ENCODE assay signal across 8 cellular contexts in genomic region chr1:78839704-78840277, GRCh38.
DNase-seq lines count a peak whose midpoint lies in the region; ATAC-seq and TF ChIP-seq lines count a peak whose summit lies in the region.

No MANE protein-coding gene starts in this region.

- H3K27ac Mint-ChIP-seq in activated CD8-positive, alpha-beta T cell treated with anti-CD3 and anti-CD28 coated beads for 36 hours, result no peak overlapping the region
- no peak overlapping the region for H3K27ac Mint-ChIP-seq in stimulated activated naive B cell treated with anti-CD40 and anti-IgM and Interleukin-4, amounts not matched to agents 10 μg/mL and 1 μg/mL and 100 μg/mL, for 72 hours

- H3K36me3 Mint-ChIP-seq in activated CD8-positive, alpha-beta T cell treated with anti-CD3 and anti-CD28 coated beads for 36 hours (ENCODE audit: low read depth), result no peaks in the 10 kb centered on the region
- H3K36me3 Mint-ChIP-seq in stimulated activated naive B cell treated with anti-CD40 and anti-IgM and Interleukin-4, amounts not matched to agents 10 μg/mL and 1 μg/mL and 100 μg/mL, for 72 hours, result no peaks in the 10 kb centered on the region

- TF ChIP-seq CTCF in activated CD8-positive, alpha-beta T cell treated with anti-CD3 and anti-CD28 coated beads for 36 hours (IDR thresholded peaks at IDR 0.05), result peak; percentile 78
- peak; percentile 85 for TF ChIP-seq CTCF in hepatocyte (IDR thresholded peaks at IDR 0.05; ENCODE audit: poor library complexity)
- no peak for TF ChIP-seq CTCF in omental fat pad (IDR thresholded peaks at IDR 0.05)

- H3K27me3 ChIP-seq in hepatocyte, result no peaks in the 10 kb centered on the region

- CTCF ChIA-PET in activated CD8-positive, alpha-beta T cell treated with anti-CD3 and anti-CD28 coated beads for 36 hours (lab: Charles Lee), result interaction anchor here (0.9 to 1.1 kb wide), 4 partner anchors 14 to 514 kb away, joined by 3 to 8 read pairs (median 4); no protein-coding TSS in a partner anchor

- no peak overlapping the region for H3K4me3 ChIP-seq in hepatocyte

- no peaks in the 10 kb centered on the region for H3K27me3 Mint-ChIP-seq in activated CD8-positive, alpha-beta T cell treated with anti-CD3 and anti-CD28 coated beads for 36 hours
- H3K27me3 Mint-ChIP-seq in stimulated activated naive B cell treated with anti-CD40 and anti-IgM and Interleukin-4, amounts not matched to agents 10 μg/mL and 1 μg/mL and 100 μg/mL, for 72 hours, result no peaks in the 10 kb centered on the region

- POLR2A ChIA-PET in activated CD8-positive, alpha-beta T cell treated with anti-CD3 and anti-CD28 coated beads for 36 hours (lab: Charles Lee), result no interaction called here

- WGBS in hepatocyte (ENCODE audit: low lambda C conversion rate, missing lambda C conversion rate), result 47% methylated on average over 2 of the region's 2 CpGs

- H3K9me3 Mint-ChIP-seq in activated CD8-positive, alpha-beta T cell treated with anti-CD3 and anti-CD28 coated beads for 36 hours, result no peaks in the 10 kb centered on the region
- H3K9me3 Mint-ChIP-seq in stimulated activated naive B cell treated with anti-CD40 and anti-IgM and Interleukin-4, amounts not matched to agents 10 μg/mL and 1 μg/mL and 100 μg/mL, for 72 hours, result no peaks in the 10 kb centered on the region

- H3K4me1 ChIP-seq in hepatocyte (ENCODE audit: insufficient read depth), result peaks cover 9% of the 10 kb centered on the region

- H3K9me2 ChIP-seq in hepatocyte (replicated peaks; ENCODE audit: insufficient read depth), result no peaks in the 10 kb centered on the region

- H4K20me1 ChIP-seq in hepatocyte (ENCODE audit: insufficient read depth, poor library complexity, severe bottlenecking), result no peaks in the 10 kb centered on the region

- H3K79me2 ChIP-seq in hepatocyte, result no peaks in the 10 kb centered on the region

- no peak overlapping the region for H3K27ac ChIP-seq in hepatocyte

- peak; percentile 45 for ATAC-seq in GM21717 (IDR thresholded peaks at IDR 0.05; ENCODE audit: unreplicated experiment)
- no peak for ATAC-seq in activated CD8-positive, alpha-beta T cell treated with anti-CD3 and anti-CD28 coated beads for 36 hours
- peak; percentile 45 to 53 for ATAC-seq in stimulated activated naive B cell treated with anti-CD40 and anti-IgM and Interleukin-4, amounts not matched to agents 10 μg/mL and 1 μg/mL and 100 μg/mL, for 72 hours (replicated peaks)
- no peak for ATAC-seq in omental fat pad (ENCODE audit: low FRiP score)

- H3K4me2 ChIP-seq in hepatocyte, result no peak overlapping the region

- H3K36me3 ChIP-seq in hepatocyte (replicated peaks; ENCODE audit: insufficient read depth, low read depth), result no peaks in the 10 kb centered on the region

- intact Hi-C loops in activated CD8-positive, alpha-beta T cell treated with anti-CD3 and anti-CD28 coated beads for 36 hours (cut with micrococcal nuclease), result no loop called here

- peaks cover 11% of the 10 kb centered on the region for H3K4me1 Mint-ChIP-seq in activated CD8-positive, alpha-beta T cell treated with anti-CD3 and anti-CD28 coated beads for 36 hours (ENCODE audit: low read depth)
- H3K4me1 Mint-ChIP-seq in stimulated activated naive B cell treated with anti-CD40 and anti-IgM and Interleukin-4, amounts not matched to agents 10 μg/mL and 1 μg/mL and 100 μg/mL, for 72 hours, result peaks cover 0 to 2% of the 10 kb centered on the region in 2 donors

- DNase-seq in NCI-H2227 (lab: John Stamatoyannopoulos, UW; ENCODE audit: unreplicated experiment) (peak; percentile 2), NCI-H2227 treated with DMSO at 0.1 percent for 48 hours (lab: John Stamatoyannopoulos, UW) (no peak), NCI-H146 (lab: John Stamatoyannopoulos, UW) (peak; percentile 35), hepatocyte (ENCODE audit: low spot score) (peak; percentile 69), omental fat pad (ENCODE audit: low spot score) (no peak)
- peak; percentile 32 for DNase-seq in activated CD8-positive, alpha-beta T cell treated with anti-CD3 and anti-CD28 coated beads for 36 hours
- no peak for DNase-seq in stimulated activated naive B cell treated with anti-CD40 and anti-IgM and Interleukin-4, amounts not matched to agents 10 μg/mL and 1 μg/mL and 100 μg/mL, for 72 hours

- H2AFZ ChIP-seq in hepatocyte, result no peak overlapping the region

- H3K9me3 ChIP-seq in hepatocyte (ENCODE audit: low read depth), result no peaks in the 10 kb centered on the region

- no peak overlapping the region for H3K4me3 Mint-ChIP-seq in activated CD8-positive, alpha-beta T cell treated with anti-CD3 and anti-CD28 coated beads for 36 hours
- no peak overlapping the region for H3K4me3 Mint-ChIP-seq in stimulated activated naive B cell treated with anti-CD40 and anti-IgM and Interleukin-4, amounts not matched to agents 10 μg/mL and 1 μg/mL and 100 μg/mL, for 72 hours

Comparison
In these comparisons a context has a peak if more than half of its experiments do, and no peak if none do; other contexts are left out.
1. DNase-seq: peak in NCI-H2227 (single experiment), NCI-H146 (single experiment), activated CD8-positive, alpha-beta T cell treated with anti-CD3 and anti-CD28 coated beads for 36 hours (single experiment) and hepatocyte (single experiment); none in NCI-H2227 treated with DMSO at 0.1 percent for 48 hours (single experiment), stimulated activated naive B cell treated with anti-CD40 and anti-IgM and Interleukin-4, amounts not matched to agents 10 μg/mL and 1 μg/mL and 100 μg/mL, for 72 hours (single experiment) and omental fat pad (single experiment).
2. ATAC-seq: peak in GM21717 (single experiment) and stimulated activated naive B cell treated with anti-CD40 and anti-IgM and Interleukin-4, amounts not matched to agents 10 μg/mL and 1 μg/mL and 100 μg/mL, for 72 hours (2 of 2); none in activated CD8-positive, alpha-beta T cell treated with anti-CD3 and anti-CD28 coated beads for 36 hours (single experiment) and omental fat pad (single experiment).
3. CTCF ChIP-seq: peak in activated CD8-positive, alpha-beta T cell treated with anti-CD3 and anti-CD28 coated beads for 36 hours (single experiment) and hepatocyte (single experiment); none in omental fat pad (0 of 3).